Comparison of ENCODE assay signal across 15 cellular contexts in the genomic region with DNA sequence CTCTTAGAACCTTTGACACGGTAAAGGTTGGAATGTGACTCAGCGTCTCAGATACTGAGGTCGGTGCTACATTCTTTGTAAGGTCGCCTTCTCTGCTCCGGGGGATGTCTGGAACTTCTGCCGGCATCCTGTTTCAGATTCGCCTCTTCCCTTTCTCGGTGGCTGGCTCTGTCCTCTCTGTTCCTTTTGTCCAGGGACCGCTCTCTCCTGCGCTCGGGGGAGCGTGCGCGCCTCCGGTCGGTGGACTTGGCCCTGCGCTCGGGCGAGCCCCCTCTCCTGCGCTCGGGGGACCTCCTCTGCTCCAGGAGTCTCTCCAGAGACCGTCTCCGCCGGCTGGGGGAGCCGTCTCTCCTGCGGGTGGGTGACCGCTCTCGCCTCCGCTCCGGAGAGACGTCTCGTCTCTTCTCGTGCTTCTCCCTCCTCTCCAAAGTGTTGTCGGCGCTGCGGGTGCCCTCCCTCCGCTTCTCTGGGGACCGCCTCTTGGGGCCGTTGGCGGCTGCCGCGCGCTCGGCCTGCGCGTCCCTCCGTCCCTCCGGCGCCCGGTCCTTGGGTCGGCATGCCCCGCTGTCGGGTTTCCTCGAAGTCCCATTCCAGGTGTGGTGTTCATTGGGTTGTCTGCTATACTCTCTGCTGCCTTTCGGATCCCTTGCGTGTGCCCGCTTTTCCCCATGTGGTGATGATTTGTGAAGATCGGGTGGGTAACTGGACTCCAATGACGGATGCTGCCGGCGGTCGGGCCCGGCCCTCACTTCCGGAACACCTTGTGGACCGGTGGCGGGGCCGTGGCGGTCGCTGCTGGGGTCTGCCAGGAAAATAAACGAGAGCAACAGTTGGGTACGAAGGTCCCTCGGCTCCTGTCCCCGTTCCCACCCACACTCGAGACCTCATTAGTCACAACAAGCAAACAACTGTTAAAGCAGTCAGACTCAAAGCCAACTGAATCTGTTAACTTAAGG.
A peak's percentile ranks its signal among the peaks of the same experiment; 100 is the strongest.
DNase-seq lines count a peak whose midpoint lies in the region; ATAC-seq and TF ChIP-seq lines count a peak whose summit lies in the region.
"Had no signal": no experiment of that assay in that cellular context is flagged by ENCODE, and none has a peak within 500 bp of the region (broad histone marks: within the 10 kb centered on the region; RNA-seq: fewer than 3 reads in every experiment).

No MANE protein-coding gene starts in this region.

- DNase-seq in AG10803 (ENCODE audit: low read depth) (peak; percentile 10), WTC11 (ENCODE audit: low spot score) (peak; percentile 83), left ventricle myocardium superior (peak; percentile 30), ovary (peak in 3 of 5 donors; percentile 8 to 42 (median 36)), NCI-H524 (lab: John Stamatoyannopoulos, UW) (no peak), DMS114 treated with DMSO at 0.1 percent for 48 hours (lab: John Stamatoyannopoulos, UW; ENCODE audit: unreplicated experiment) (no peak), MG63 (no peak), NCI-H2196 treated with DMSO at 0.1 percent for 48 hours (lab: John Stamatoyannopoulos, UW; ENCODE audit: unreplicated experiment) (no peak)
- DNase-seq: activated CD4-positive, alpha-beta T cell treated with anti-CD3 and anti-CD28 coated beads for 1 hour; central memory CD4-positive, alpha-beta T cell; NCI-H1105 treated with DMSO at 0.1 percent for 48 hours; NCI-H748 treated with DMSO at 0.1 percent for 48 hours; SJCRH30 had no signal

- TF ChIP-seq CTCF in AG10803 (conservative IDR thresholded peaks at IDR 0.05; ENCODE audit: low read length) (0 out of 2 replicates have a peak, but pooled peaks have one; percentile 2), WTC11 (IDR thresholded peaks at IDR 0.05) (no peak), ovary (IDR thresholded peaks at IDR 0.05) (no peak)

- intact Hi-C loops in left ventricle myocardium superior (cut with micrococcal nuclease) = no loop called here
- intact Hi-C loops in ovary (cut with DNase I) = no loop called here

- 28 to 47% (median 46%) methylated on average over 65 to 74 of the region's 74 CpGs for WGBS in ovary, 3 donors

- H3K4me3 ChIP-seq in AG10803 (ENCODE audit: low read length) (peak overlapping the region; percentile 29), ovary (no peak overlapping the region), MG63 (no peak overlapping the region)
- H3K4me3 ChIP-seq: SJCRH30 had no signal

- peaks cover under 1% of the 10 kb centered on the region; the same call in 1 of the 2 replicates for H3K9me3 Mint-ChIP-seq in WTC11
- H3K9me3 Mint-ChIP-seq: activated T-helper 2 cell treated with anti-CD3 and anti-CD28 coated beads, Interferon-gamma antibody, Interleukin-2, Interleukin-4, amounts not matched to agents 10 μg/mL and 5 μg/mL and 100 μg/mL, durations not matched to agents 14 hours and 24 hours and 36 hours had no signal

- H3K36me3 Mint-ChIP-seq in WTC11 = peaks cover 12% of the 10 kb centered on the region

- no peaks in the 10 kb centered on the region for H3K9me3 ChIP-seq in ovary
- no peaks in the 10 kb centered on the region for H3K9me3 ChIP-seq in MG63
- H3K9me3 ChIP-seq: prostate gland, SJCRH30 had no signal

- peaks cover 31% of the 10 kb centered on the region for H3K4me1 Mint-ChIP-seq in WTC11

- TF ChIP-seq EP300 in ovary (IDR thresholded peaks at IDR 0.05) = no peak

- no peak for TF ChIP-seq POLR2A in ovary (IDR thresholded peaks at IDR 0.05)

- H3K27me3 Mint-ChIP-seq in WTC11 (ENCODE audit: low read depth) = no peaks in the 10 kb centered on the region

- no peak overlapping the region for H3K27ac ChIP-seq in ovary
- H3K27ac ChIP-seq: prostate gland, SJCRH30 had no signal

- POLR2A ChIA-PET in WTC11 (lab: Charles Lee) = no interaction called here

- CTCF ChIA-PET in WTC11 (lab: Charles Lee) = no interaction called here

- H3K4me3 Mint-ChIP-seq in WTC11 = peak overlapping the region; percentile 69

- H3K36me3 ChIP-seq in ovary (no peaks in the 10 kb centered on the region), MG63 (no peaks in the 10 kb centered on the region)
- H3K36me3 ChIP-seq: prostate gland, SJCRH30 had no signal

- no peaks in the 10 kb centered on the region for H3K4me1 ChIP-seq in ovary (ENCODE audit: insufficient read depth)
- H3K4me1 ChIP-seq: prostate gland, SJCRH30 had no signal

- no peaks in the 10 kb centered on the region for H3K27me3 ChIP-seq in ovary
- H3K27me3 ChIP-seq in MG63 = no peaks in the 10 kb centered on the region
- H3K27me3 ChIP-seq: SJCRH30 had no signal

- ATAC-seq in WTC11 (peak; percentile 92), left ventricle myocardium superior (peak; percentile 38)

- peak overlapping the region; percentile 75; the same call in 1 of the 2 replicates for H3K27ac Mint-ChIP-seq in WTC11
- H3K27ac Mint-ChIP-seq: activated T-helper 2 cell treated with anti-CD3 and anti-CD28 coated beads, Interferon-gamma antibody, Interleukin-2, Interleukin-4, amounts not matched to agents 10 μg/mL and 5 μg/mL and 100 μg/mL, durations not matched to agents 14 hours and 24 hours and 36 hours had no signal

TF ChIP-seq in WTC11, 78 proteins besides CTCF, POLR2A, EP300 and RAD21:
- TF ChIP-seq, protein P1, sequence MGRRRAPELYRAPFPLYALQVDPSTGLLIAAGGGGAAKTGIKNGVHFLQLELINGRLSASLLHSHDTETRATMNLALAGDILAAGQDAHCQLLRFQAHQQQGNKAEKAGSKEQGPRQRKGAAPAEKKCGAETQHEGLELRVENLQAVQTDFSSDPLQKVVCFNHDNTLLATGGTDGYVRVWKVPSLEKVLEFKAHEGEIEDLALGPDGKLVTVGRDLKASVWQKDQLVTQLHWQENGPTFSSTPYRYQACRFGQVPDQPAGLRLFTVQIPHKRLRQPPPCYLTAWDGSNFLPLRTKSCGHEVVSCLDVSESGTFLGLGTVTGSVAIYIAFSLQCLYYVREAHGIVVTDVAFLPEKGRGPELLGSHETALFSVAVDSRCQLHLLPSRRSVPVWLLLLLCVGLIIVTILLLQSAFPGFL (CRISPR knock-in tag; IDR thresholded peaks at IDR 0.05; ENCODE audit: borderline replicate concordance) = no peak
- TF ChIP-seq, protein P2, sequence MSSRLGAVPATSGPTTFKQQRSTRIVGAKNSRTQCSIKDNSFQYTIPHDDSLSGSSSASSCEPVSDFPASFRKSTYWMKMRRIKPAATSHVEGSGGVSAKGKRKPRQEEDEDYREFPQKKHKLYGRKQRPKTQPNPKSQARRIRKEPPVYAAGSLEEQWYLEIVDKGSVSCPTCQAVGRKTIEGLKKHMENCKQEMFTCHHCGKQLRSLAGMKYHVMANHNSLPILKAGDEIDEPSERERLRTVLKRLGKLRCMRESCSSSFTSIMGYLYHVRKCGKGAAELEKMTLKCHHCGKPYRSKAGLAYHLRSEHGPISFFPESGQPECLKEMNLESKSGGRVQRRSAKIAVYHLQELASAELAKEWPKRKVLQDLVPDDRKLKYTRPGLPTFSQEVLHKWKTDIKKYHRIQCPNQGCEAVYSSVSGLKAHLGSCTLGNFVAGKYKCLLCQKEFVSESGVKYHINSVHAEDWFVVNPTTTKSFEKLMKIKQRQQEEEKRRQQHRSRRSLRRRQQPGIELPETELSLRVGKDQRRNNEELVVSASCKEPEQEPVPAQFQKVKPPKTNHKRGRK (CRISPR knock-in tag; IDR thresholded peaks at IDR 0.05; ENCODE audit: borderline replicate concordance) = no peak
- TF ChIP-seq ZNF396 (CRISPR knock-in tag; IDR thresholded peaks at IDR 0.05; ENCODE audit: borderline replicate concordance) (no peak), KAT7 (CRISPR knock-in tag; IDR thresholded peaks at IDR 0.05; ENCODE audit: borderline replicate concordance) (peak; percentile 82), ESRRA (CRISPR knock-in tag; IDR thresholded peaks at IDR 0.05; ENCODE audit: borderline replicate concordance) (0 out of 2 replicates have a peak, but pooled peaks have one; percentile 44)
- TF ChIP-seq, protein P3, sequence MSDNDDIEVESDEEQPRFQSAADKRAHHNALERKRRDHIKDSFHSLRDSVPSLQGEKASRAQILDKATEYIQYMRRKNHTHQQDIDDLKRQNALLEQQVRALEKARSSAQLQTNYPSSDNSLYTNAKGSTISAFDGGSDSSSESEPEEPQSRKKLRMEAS (CRISPR knock-in tag; IDR thresholded peaks at IDR 0.05) = peak; percentile 73
- TF ChIP-seq, protein P4, sequence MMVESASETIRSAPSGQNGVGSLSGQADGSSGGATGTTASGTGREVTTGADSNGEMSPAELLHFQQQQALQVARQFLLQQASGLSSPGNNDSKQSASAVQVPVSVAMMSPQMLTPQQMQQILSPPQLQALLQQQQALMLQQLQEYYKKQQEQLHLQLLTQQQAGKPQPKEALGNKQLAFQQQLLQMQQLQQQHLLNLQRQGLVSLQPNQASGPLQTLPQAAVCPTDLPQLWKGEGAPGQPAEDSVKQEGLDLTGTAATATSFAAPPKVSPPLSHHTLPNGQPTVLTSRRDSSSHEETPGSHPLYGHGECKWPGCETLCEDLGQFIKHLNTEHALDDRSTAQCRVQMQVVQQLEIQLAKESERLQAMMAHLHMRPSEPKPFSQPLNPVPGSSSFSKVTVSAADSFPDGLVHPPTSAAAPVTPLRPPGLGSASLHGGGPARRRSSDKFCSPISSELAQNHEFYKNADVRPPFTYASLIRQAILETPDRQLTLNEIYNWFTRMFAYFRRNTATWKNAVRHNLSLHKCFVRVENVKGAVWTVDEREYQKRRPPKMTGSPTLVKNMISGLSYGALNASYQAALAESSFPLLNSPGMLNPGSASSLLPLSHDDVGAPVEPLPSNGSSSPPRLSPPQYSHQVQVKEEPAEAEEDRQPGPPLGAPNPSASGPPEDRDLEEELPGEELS (CRISPR knock-in tag; IDR thresholded peaks at IDR 0.05) = 0 out of 2 replicates have a peak, but pooled peaks have one; percentile 26

Comparison
In these comparisons a context has a peak if more than half of its experiments do, and no peak if none do; other contexts are left out.
1. DNase-seq: peak in AG10803 (single experiment), WTC11 (single experiment), left ventricle myocardium superior (single experiment) and ovary (3 of 5); none in NCI-H524 (0 of 2), DMS114 treated with DMSO at 0.1 percent for 48 hours (single experiment), MG63 (single experiment) and NCI-H2196 treated with DMSO at 0.1 percent for 48 hours (single experiment).